25 cellular contexts compared by ENCODE assay signal in the genomic region with DNA sequence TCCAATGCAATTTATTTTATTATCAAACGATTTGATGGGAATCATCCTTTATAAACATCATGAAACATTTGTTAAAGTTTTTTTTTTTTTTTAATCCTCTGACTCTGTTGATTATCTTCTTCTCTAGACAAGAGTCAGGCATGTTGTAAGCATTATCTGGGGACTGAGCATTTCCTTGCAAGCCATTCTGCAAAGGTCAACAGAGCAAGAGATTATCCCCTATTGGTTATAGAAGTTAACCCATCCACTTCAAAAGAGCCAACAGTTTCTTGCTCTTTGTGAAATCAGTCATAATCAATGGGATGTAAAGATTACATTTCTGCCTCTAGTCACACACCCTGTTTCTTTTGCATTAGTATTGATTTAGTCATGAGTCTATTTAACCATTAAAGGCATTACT.
"Had no signal": no experiment of that assay in that cellular context is flagged by ENCODE, and none has a peak within 500 bp of the region (broad histone marks: within the 10 kb centered on the region; RNA-seq: fewer than 3 reads in every experiment).

No MANE protein-coding gene starts in this region.

- H3K4me1 Mint-ChIP-seq: naive B cell; natural killer cell; stimulated activated naive B cell treated with anti-CD40 and anti-IgM and Interleukin-4, amounts not matched to agents 10 μg/mL and 1 μg/mL and 100 μg/mL, for 72 hours had no signal

- H3K27me3 Mint-ChIP-seq: naive B cell; stimulated activated naive B cell treated with anti-CD40 and anti-IgM and Interleukin-4, amounts not matched to agents 10 μg/mL and 1 μg/mL and 100 μg/mL, for 72 hours had no signal

- H3K9me3 Mint-ChIP-seq: stimulated activated naive B cell treated with anti-CD40 and anti-IgM and Interleukin-4, amounts not matched to agents 10 μg/mL and 1 μg/mL and 100 μg/mL, for 72 hours had no signal

- H3K36me3 Mint-ChIP-seq: mesothelial cell of epicardium; naive B cell; natural killer cell; stimulated activated naive B cell treated with anti-CD40 and anti-IgM and Interleukin-4, amounts not matched to agents 10 μg/mL and 1 μg/mL and 100 μg/mL, for 72 hours had no signal

- H3K9ac ChIP-seq: parathyroid adenoma had no signal

- H3K36me3 ChIP-seq: left ventricle myocardium inferior, neutrophil, right lobe of liver, stomach, thyroid gland, transverse colon, upper lobe of left lung, vagina had no signal

- DNase-seq: islet precursor cell; left ventricle myocardium inferior; mesendoderm; naive B cell; natural killer cell; occipital lobe; psoas muscle; right lobe of liver; stimulated activated CD4-positive, alpha-beta T cell treated with anti-CD3 and anti-CD28 coated beads, Interleukin-15, amount 100 ng/mL, for 24 hours; stimulated activated CD4-positive, alpha-beta T cell treated with anti-CD3 and anti-CD28 coated beads, Interleukin-2, amount 100 ng/mL, for 24 hours; stimulated activated CD4-positive, alpha-beta T cell treated with anti-CD3 and anti-CD28 coated beads, Interleukin-4, amount 100 ng/mL, for 1 hour; stimulated activated naive B cell treated with anti-CD40 and anti-IgM and Interleukin-4, amounts not matched to agents 10 μg/mL and 1 μg/mL and 100 μg/mL, for 72 hours; stimulated activated naive CD8-positive, alpha-beta T cell treated with anti-CD3 and anti-CD28 coated beads, Interleukin-15, Interleukin-2, amounts not matched to agents 100 U/mL and 50 U/mL, for 24 hours; stomach; testis; thyroid gland; transverse colon; upper lobe of left lung had no signal

- H3K4me3 ChIP-seq: hepatocyte, left ventricle myocardium inferior, lung, psoas muscle, right lobe of liver, smooth muscle cell, stomach, testis, thyroid gland, transverse colon, upper lobe of left lung, vagina had no signal

- H2AFZ ChIP-seq: hepatocyte, parathyroid adenoma had no signal

- H3K4me1 ChIP-seq: left ventricle myocardium inferior, parathyroid adenoma, psoas muscle, right lobe of liver, stomach, testis, transverse colon, upper lobe of left lung, vagina had no signal

- H3K27ac Mint-ChIP-seq: mesothelial cell of epicardium; naive B cell; natural killer cell; stimulated activated naive B cell treated with anti-CD40 and anti-IgM and Interleukin-4, amounts not matched to agents 10 μg/mL and 1 μg/mL and 100 μg/mL, for 72 hours had no signal

- H3K27ac ChIP-seq: hepatocyte, left ventricle myocardium inferior, neutrophil, parathyroid adenoma, psoas muscle, right lobe of liver, stomach, testis, thyroid gland, transverse colon, upper lobe of left lung, vagina had no signal

- H3K9me3 ChIP-seq: neutrophil, psoas muscle, right lobe of liver, stomach, testis, thyroid gland, transverse colon, upper lobe of left lung, vagina had no signal

- H3K4me2 ChIP-seq: hepatocyte, smooth muscle cell had no signal

- ATAC-seq: natural killer cell; psoas muscle; right lobe of liver; stimulated activated naive B cell treated with anti-CD40 and anti-IgM and Interleukin-4, amounts not matched to agents 10 μg/mL and 1 μg/mL and 100 μg/mL, for 72 hours; stimulated activated naive CD8-positive, alpha-beta T cell treated with anti-CD3 and anti-CD28 coated beads, Interleukin-15, Interleukin-2, amounts not matched to agents 100 U/mL and 50 U/mL, for 24 hours had no signal

- H3K79me2 ChIP-seq: hepatocyte, parathyroid adenoma had no signal

- H3K4me3 Mint-ChIP-seq: mesothelial cell of epicardium; naive B cell; natural killer cell; stimulated activated naive B cell treated with anti-CD40 and anti-IgM and Interleukin-4, amounts not matched to agents 10 μg/mL and 1 μg/mL and 100 μg/mL, for 72 hours had no signal

- H3K27me3 ChIP-seq: hepatocyte, neutrophil, right lobe of liver, stomach, testis, thyroid gland, transverse colon, upper lobe of left lung, vagina had no signal
